ENCODE assay signal across 12 cellular contexts in genomic region chr7:74226633-74227032, GRCh38. TPM values are rescaled to one million over a fixed set of nuclear protein-coding genes. Genes with fewer than 3 reads are reported as not detected.
DNase-seq lines count a peak whose midpoint lies in the region; TF ChIP-seq lines count a peak whose summit lies in the region.
"Had no signal": no experiment of that assay in that cellular context is flagged by ENCODE, and none has a peak within 500 bp of the region (broad histone marks: within the 10 kb centered on the region; RNA-seq: fewer than 3 reads in every experiment).

No MANE protein-coding gene starts in this region.

- H3K9me3 ChIP-seq in A673 (ENCODE audit: low read depth, low read length, poor library complexity, severe bottlenecking) = no peaks in the 10 kb centered on the region

- H3K27me3 Mint-ChIP-seq in IgD-negative memory B cell = no peaks in the 10 kb centered on the region
- no peaks in the 10 kb centered on the region for H3K27me3 Mint-ChIP-seq in activated T-helper 1 cell treated with anti-CD3 and anti-CD28 coated beads, Interleukin-12 subunit alpha, Interleukin-12 subunit beta, Interleukin-2, Interleukin-4 antibody, amounts not matched to agents 30 ng/mL and 10 ng/mL and 1 ng/mL, durations not matched to agents 14 hours and 24 hours and 36 hours (ENCODE audit: insufficient read depth)

- no peaks in the 10 kb centered on the region for H3K9me3 Mint-ChIP-seq in IgD-negative memory B cell
- H3K9me3 Mint-ChIP-seq in activated T-helper 1 cell treated with anti-CD3 and anti-CD28 coated beads, Interleukin-12 subunit alpha, Interleukin-12 subunit beta, Interleukin-2, Interleukin-4 antibody, amounts not matched to agents 30 ng/mL and 10 ng/mL and 1 ng/mL, durations not matched to agents 14 hours and 24 hours and 36 hours = no peaks in the 10 kb centered on the region
- H3K9me3 Mint-ChIP-seq: activated naive CD4-positive, alpha-beta T cell treated with anti-CD3 and anti-CD28 coated beads, Interleukin-2, amount 50 U/mL, for 72 hours had no signal

- no peaks in the 10 kb centered on the region for H3K27me3 ChIP-seq in A673 (replicated peaks; ENCODE audit: insufficient read depth, low read depth, low read length, poor library complexity)

- no peak overlapping the region for H3K27ac ChIP-seq in A673 (ENCODE audit: low read depth, low read length, poor library complexity, severe bottlenecking)

- no peak for TF ChIP-seq CTCF in A673 (conservative IDR thresholded peaks at IDR 0.05; ENCODE audit: low read depth, low read length)

- H3K4me1 Mint-ChIP-seq in IgD-negative memory B cell = peaks cover 31 to 37% (median 34%) of the 10 kb centered on the region in 3 donors
- H3K4me1 Mint-ChIP-seq in activated T-helper 1 cell treated with anti-CD3 and anti-CD28 coated beads, Interleukin-12 subunit alpha, Interleukin-12 subunit beta, Interleukin-2, Interleukin-4 antibody, amounts not matched to agents 30 ng/mL and 10 ng/mL and 1 ng/mL, durations not matched to agents 14 hours and 24 hours and 36 hours (ENCODE audit: low read depth) = peaks cover 12% of the 10 kb centered on the region

- H3K36me3 ChIP-seq in A673 (ENCODE audit: insufficient read depth, low read length, poor library complexity, severe bottlenecking) = peaks cover 24% of the 10 kb centered on the region

- H3K36me3 Mint-ChIP-seq in IgD-negative memory B cell = peaks cover 2% of the 10 kb centered on the region
- peaks cover 25% of the 10 kb centered on the region for H3K36me3 Mint-ChIP-seq in activated T-helper 1 cell treated with anti-CD3 and anti-CD28 coated beads, Interleukin-12 subunit alpha, Interleukin-12 subunit beta, Interleukin-2, Interleukin-4 antibody, amounts not matched to agents 30 ng/mL and 10 ng/mL and 1 ng/mL, durations not matched to agents 14 hours and 24 hours and 36 hours (ENCODE audit: low read depth)

- no TSS peak for BruUV-seq in A673 (replicated peaks; lab: Mats Ljungman, UMichigan)

- H3K27ac Mint-ChIP-seq in IgD-negative memory B cell = peak overlapping the region; percentile 41 to 88 (median 78)
- H3K27ac Mint-ChIP-seq in activated T-helper 1 cell treated with anti-CD3 and anti-CD28 coated beads, Interleukin-12 subunit alpha, Interleukin-12 subunit beta, Interleukin-2, Interleukin-4 antibody, amounts not matched to agents 30 ng/mL and 10 ng/mL and 1 ng/mL, durations not matched to agents 14 hours and 24 hours and 36 hours = peak overlapping the region; percentile 77

- H3K4me1 ChIP-seq in A673 (ENCODE audit: insufficient read depth, low read length, poor library complexity, severe bottlenecking) = no peaks in the 10 kb centered on the region

- H3K4me3 ChIP-seq in A673 (ENCODE audit: low read depth, low read length, poor library complexity, severe bottlenecking) = no peak overlapping the region

- DNase-seq in CD1c-positive myeloid dendritic cell (ENCODE audit: extremely low spot score) = peak; percentile 76
- DNase-seq in activated T-helper 1 cell treated with anti-CD3 and anti-CD28 coated beads, Interleukin-12 subunit alpha, Interleukin-12 subunit beta, Interleukin-2, Interleukin-4 antibody, amounts not matched to agents 30 ng/mL and 10 ng/mL and 1 ng/mL, durations not matched to agents 14 hours and 24 hours and 36 hours (ENCODE audit: low spot score) = no peak
- peak; percentile 17 for DNase-seq in midbrain (lab: John Stamatoyannopoulos, UW)
- DNase-seq in islet precursor cell = no peak
- no peak for DNase-seq in A673 (ENCODE audit: low spot score)
- no peak for DNase-seq in kidney glomerular epithelial cell (lab: John Stamatoyannopoulos, UW)
- no peak for DNase-seq in foreskin melanocyte
- DNase-seq: activated CD4-positive, alpha-beta T cell treated with anti-CD3 and anti-CD28 coated beads for 1 hour; NCI-H226; stimulated activated CD4-positive, alpha-beta T cell treated with anti-CD3 and anti-CD28 coated beads, Interleukin-2, amount 100 ng/mL, for 48 hours had no signal

- intact Hi-C loops in activated T-helper 1 cell treated with anti-CD3 and anti-CD28 coated beads, Interleukin-12 subunit alpha, Interleukin-12 subunit beta, Interleukin-2, Interleukin-4 antibody, amounts not matched to agents 30 ng/mL and 10 ng/mL and 1 ng/mL, durations not matched to agents 14 hours and 24 hours and 36 hours (cut with micrococcal nuclease) = no loop called here
- intact Hi-C loops in A673 (cut with micrococcal nuclease; ENCODE audit: unreplicated experiment) = no loop called here

- peak overlapping the region in 3 of 4 donors; percentile 6 to 56 (median 30) for H3K4me3 Mint-ChIP-seq in IgD-negative memory B cell
- H3K4me3 Mint-ChIP-seq in activated T-helper 1 cell treated with anti-CD3 and anti-CD28 coated beads, Interleukin-12 subunit alpha, Interleukin-12 subunit beta, Interleukin-2, Interleukin-4 antibody, amounts not matched to agents 30 ng/mL and 10 ng/mL and 1 ng/mL, durations not matched to agents 14 hours and 24 hours and 36 hours = no peak overlapping the region

- CTCF ChIA-PET in A673 (lab: Charles Lee) = no interaction called here

- POLR2A ChIA-PET in A673 (lab: Charles Lee; ENCODE audit: low non-redundant PET) = no interaction called here

RNA-seq across cellular contexts. Expression of gene LAT2, which starts 16.8 kb away (rescaled TPM):
- polyA plus RNA-seq in IgD-negative memory B cell = 383 TPM
- total RNA-seq in activated T-helper 1 cell treated with anti-CD3 and anti-CD28 coated beads, Interleukin-12 subunit alpha, Interleukin-12 subunit beta, Interleukin-2, Interleukin-4 antibody, amounts not matched to agents 30 ng/mL and 10 ng/mL and 1 ng/mL, durations not matched to agents 14 hours and 24 hours and 36 hours = 15.5 and 18.3 TPM in 2 replicates
- 0.28 and 0.58 TPM in 2 replicates for total RNA-seq in A673 (2021)

RNA-seq across cellular contexts. Expression of gene RFC2, which starts 27.6 kb away (rescaled TPM):
- 46.6 TPM for polyA plus RNA-seq in IgD-negative memory B cell
- 87.3 and 89.1 TPM in 2 replicates for total RNA-seq in activated T-helper 1 cell treated with anti-CD3 and anti-CD28 coated beads, Interleukin-12 subunit alpha, Interleukin-12 subunit beta, Interleukin-2, Interleukin-4 antibody, amounts not matched to agents 30 ng/mL and 10 ng/mL and 1 ng/mL, durations not matched to agents 14 hours and 24 hours and 36 hours
- 113 and 125 TPM in 2 replicates for total RNA-seq in A673 (2021)

RNA-seq across cellular contexts. Expression of gene EIF4H, which starts 52.5 kb away (rescaled TPM):
- 197 TPM for polyA plus RNA-seq in IgD-negative memory B cell
- total RNA-seq in activated T-helper 1 cell treated with anti-CD3 and anti-CD28 coated beads, Interleukin-12 subunit alpha, Interleukin-12 subunit beta, Interleukin-2, Interleukin-4 antibody, amounts not matched to agents 30 ng/mL and 10 ng/mL and 1 ng/mL, durations not matched to agents 14 hours and 24 hours and 36 hours = 343 and 355 TPM in 2 replicates
- 432 and 453 TPM in 2 replicates for total RNA-seq in A673 (2021)

Comparison
In these comparisons a context has a peak if more than half of its experiments do, and no peak if none do; other contexts are left out.
1. DNase-seq: peak in CD1c-positive myeloid dendritic cell (single experiment) and midbrain (single experiment); none in activated T-helper 1 cell treated with anti-CD3 and anti-CD28 coated beads, Interleukin-12 subunit alpha, Interleukin-12 subunit beta, Interleukin-2, Interleukin-4 antibody, amounts not matched to agents 30 ng/mL and 10 ng/mL and 1 ng/mL, durations not matched to agents 14 hours and 24 hours and 36 hours (single experiment), islet precursor cell (single experiment), A673 (single experiment), kidney glomerular epithelial cell (single experiment) and foreskin melanocyte (single experiment).
2. RNA of gene LAT2, which starts 16.8 kb away (total RNA-seq): 15.5 to 18.3 TPM in activated T-helper 1 cell treated with anti-CD3 and anti-CD28 coated beads, Interleukin-12 subunit alpha, Interleukin-12 subunit beta, Interleukin-2, Interleukin-4 antibody, amounts not matched to agents 30 ng/mL and 10 ng/mL and 1 ng/mL, durations not matched to agents 14 hours and 24 hours and 36 hours; 0.28 to 0.58 TPM in A673; every median in the first group is over 10 times any median in the second.